Comparison of ENCODE assay signal across 14 cellular contexts in genomic region chr1:39833121-39833520, GRCh38. TPM values are rescaled to one million over a fixed set of nuclear protein-coding genes. Genes with fewer than 3 reads are reported as not detected.
"Had no signal": no experiment of that assay in that cellular context is flagged by ENCODE, and none has a peak within 500 bp of the region (broad histone marks: within the 10 kb centered on the region; RNA-seq: fewer than 3 reads in every experiment).

No MANE protein-coding gene starts in this region.

- H3K4me2 ChIP-seq: hepatocyte had no signal

- H3K27me3 ChIP-seq: brain microvascular endothelial cell, hepatocyte had no signal

- H3K4me1 ChIP-seq: left lung had no signal

- H3K4me1 Mint-ChIP-seq: activated CD4-positive, alpha-beta T cell treated with anti-CD3 and anti-CD28 coated beads, Interleukin-2, amount 10 ng/mL, durations not matched to agents 7 days and 5 days; activated naive CD8-positive, alpha-beta T cell treated with anti-CD3 and anti-CD28 coated beads for 36 hours; naive B cell; stimulated activated effector memory CD8-positive, alpha-beta T cell treated with anti-CD3 and anti-CD28 coated beads, Interleukin-12 subunit alpha, Interleukin-12 subunit beta, amount 100 ng/mL, for 72 hours had no signal

- H3K9me3 ChIP-seq: left lung, thoracic aorta had no signal

- ATAC-seq: stimulated activated effector memory CD8-positive, alpha-beta T cell treated with anti-CD3 and anti-CD28 coated beads, Interleukin-12 subunit alpha, Interleukin-12 subunit beta, amount 100 ng/mL, for 72 hours had no signal

- H3K4me3 ChIP-seq: hepatocyte, left lung, thoracic aorta had no signal

- H3K4me3 Mint-ChIP-seq: activated CD4-positive, alpha-beta T cell treated with anti-CD3 and anti-CD28 coated beads, Interleukin-2, amount 10 ng/mL, durations not matched to agents 7 days and 5 days; activated naive CD8-positive, alpha-beta T cell treated with anti-CD3 and anti-CD28 coated beads for 36 hours; activated T-helper 1 cell treated with anti-CD3 and anti-CD28 coated beads, Interleukin-12 subunit alpha, Interleukin-12 subunit beta, Interleukin-2, Interleukin-4 antibody, amounts not matched to agents 30 ng/mL and 10 ng/mL and 1 ng/mL, durations not matched to agents 14 hours and 24 hours and 36 hours; naive B cell; stimulated activated effector memory CD8-positive, alpha-beta T cell treated with anti-CD3 and anti-CD28 coated beads, Interleukin-12 subunit alpha, Interleukin-12 subunit beta, amount 100 ng/mL, for 72 hours; T-helper 2 cell treated with Interferon-gamma antibody and Interleukin-4, amounts not matched to agents 5 μg/mL and 100 μg/mL, for 36 hours had no signal

- H3K27ac ChIP-seq: brain microvascular endothelial cell, hepatocyte, left lung, parathyroid adenoma, thoracic aorta had no signal

- H3K9me3 Mint-ChIP-seq: activated CD4-positive, alpha-beta T cell treated with anti-CD3 and anti-CD28 coated beads, Interleukin-2, amount 10 ng/mL, durations not matched to agents 7 days and 5 days; activated naive CD8-positive, alpha-beta T cell treated with anti-CD3 and anti-CD28 coated beads for 36 hours; activated T-helper 1 cell treated with anti-CD3 and anti-CD28 coated beads, Interleukin-12 subunit alpha, Interleukin-12 subunit beta, Interleukin-2, Interleukin-4 antibody, amounts not matched to agents 30 ng/mL and 10 ng/mL and 1 ng/mL, durations not matched to agents 14 hours and 24 hours and 36 hours; naive B cell; stimulated activated effector memory CD8-positive, alpha-beta T cell treated with anti-CD3 and anti-CD28 coated beads, Interleukin-12 subunit alpha, Interleukin-12 subunit beta, amount 100 ng/mL, for 72 hours; T-helper 2 cell treated with Interferon-gamma antibody and Interleukin-4, amounts not matched to agents 5 μg/mL and 100 μg/mL, for 36 hours had no signal

- DNase-seq: activated CD4-positive, alpha-beta T cell treated with anti-CD3 and anti-CD28 coated beads, Interleukin-2, amount 10 ng/mL, durations not matched to agents 7 days and 5 days; activated naive CD8-positive, alpha-beta T cell treated with anti-CD3 and anti-CD28 coated beads for 36 hours; anterior cingulate cortex; brain microvascular endothelial cell; effector memory CD4-positive, alpha-beta T cell; left lung; naive B cell had no signal

- H3K36me3 ChIP-seq: thoracic aorta had no signal

- H3K27ac Mint-ChIP-seq: activated CD4-positive, alpha-beta T cell treated with anti-CD3 and anti-CD28 coated beads, Interleukin-2, amount 10 ng/mL, durations not matched to agents 7 days and 5 days; activated naive CD8-positive, alpha-beta T cell treated with anti-CD3 and anti-CD28 coated beads for 36 hours; activated T-helper 1 cell treated with anti-CD3 and anti-CD28 coated beads, Interleukin-12 subunit alpha, Interleukin-12 subunit beta, Interleukin-2, Interleukin-4 antibody, amounts not matched to agents 30 ng/mL and 10 ng/mL and 1 ng/mL, durations not matched to agents 14 hours and 24 hours and 36 hours; naive B cell; stimulated activated effector memory CD8-positive, alpha-beta T cell treated with anti-CD3 and anti-CD28 coated beads, Interleukin-12 subunit alpha, Interleukin-12 subunit beta, amount 100 ng/mL, for 72 hours; T-helper 2 cell treated with Interferon-gamma antibody and Interleukin-4, amounts not matched to agents 5 μg/mL and 100 μg/mL, for 36 hours had no signal

- H3K9ac ChIP-seq: parathyroid adenoma had no signal

RNA-seq across cellular contexts. Expression of gene BMP8B, which starts 44.5 kb away (rescaled TPM):
- total RNA-seq: glomerular endothelial cell had no signal
